In the genomic region with DNA sequence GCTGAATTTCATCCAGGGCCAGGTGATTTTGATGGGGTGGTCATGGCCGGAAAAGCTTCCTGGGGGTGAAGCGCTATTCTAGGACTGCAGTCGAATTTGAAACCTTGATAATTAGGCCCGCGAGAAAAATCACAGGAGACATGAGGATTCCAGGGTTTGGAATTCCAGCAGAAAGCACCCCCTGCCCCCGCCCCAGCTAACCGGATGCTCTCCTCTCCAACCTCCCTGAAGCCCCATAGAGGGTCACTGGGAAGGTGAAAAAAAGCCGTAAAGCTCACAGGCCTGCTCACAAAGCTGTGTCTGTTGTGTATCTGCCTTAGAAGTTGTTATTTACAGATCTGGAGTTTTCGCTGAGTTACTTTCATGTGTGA, we compare ENCODE assay signal across 1 cellular context.
TF ChIP-seq lines count a peak whose summit lies in the region.

No MANE protein-coding gene starts in this region.

TF ChIP-seq in A549, 52 proteins besides CTCF, POLR2A, EP300 and RAD21 (continued from another document):
- TF ChIP-seq, protein P1, sequence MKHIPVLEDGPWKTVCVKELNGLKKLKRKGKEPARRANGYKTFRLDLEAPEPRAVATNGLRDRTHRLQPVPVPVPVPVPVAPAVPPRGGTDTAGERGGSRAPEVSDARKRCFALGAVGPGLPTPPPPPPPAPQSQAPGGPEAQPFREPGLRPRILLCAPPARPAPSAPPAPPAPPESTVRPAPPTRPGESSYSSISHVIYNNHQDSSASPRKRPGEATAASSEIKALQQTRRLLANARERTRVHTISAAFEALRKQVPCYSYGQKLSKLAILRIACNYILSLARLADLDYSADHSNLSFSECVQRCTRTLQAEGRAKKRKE (CRISPR knock-in tag; IDR thresholded peaks at IDR 0.05; ENCODE audit: low read depth): no peak
- TF ChIP-seq TP53 (CRISPR knock-in tag; IDR thresholded peaks at IDR 0.05) (no peak), EHF (CRISPR knock-in tag; IDR thresholded peaks at IDR 0.05) (no peak), SMC3 (IDR thresholded peaks at IDR 0.05) (no peak), GATA3 (IDR thresholded peaks at IDR 0.05; ENCODE audit: borderline replicate concordance) (no peak), CHD2 (IDR thresholded peaks at IDR 0.05; ENCODE audit: low read length, partially characterized antibody) (no peak), CBX8 (IDR thresholded peaks at IDR 0.05) (no peak), BHLHE40 (IDR thresholded peaks at IDR 0.05; ENCODE audit: low read depth, low read length) (no peak), ESRRA (IDR thresholded peaks at IDR 0.05; ENCODE audit: borderline replicate concordance, low read length) (no peak)
- TF ChIP-seq, protein P2, sequence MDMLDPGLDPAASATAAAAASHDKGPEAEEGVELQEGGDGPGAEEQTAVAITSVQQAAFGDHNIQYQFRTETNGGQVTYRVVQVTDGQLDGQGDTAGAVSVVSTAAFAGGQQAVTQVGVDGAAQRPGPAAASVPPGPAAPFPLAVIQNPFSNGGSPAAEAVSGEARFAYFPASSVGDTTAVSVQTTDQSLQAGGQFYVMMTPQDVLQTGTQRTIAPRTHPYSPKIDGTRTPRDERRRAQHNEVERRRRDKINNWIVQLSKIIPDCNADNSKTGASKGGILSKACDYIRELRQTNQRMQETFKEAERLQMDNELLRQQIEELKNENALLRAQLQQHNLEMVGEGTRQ (IDR thresholded peaks at IDR 0.05): no peak
